Comparison of ENCODE assay signal across 26 cellular contexts in the genomic region with DNA sequence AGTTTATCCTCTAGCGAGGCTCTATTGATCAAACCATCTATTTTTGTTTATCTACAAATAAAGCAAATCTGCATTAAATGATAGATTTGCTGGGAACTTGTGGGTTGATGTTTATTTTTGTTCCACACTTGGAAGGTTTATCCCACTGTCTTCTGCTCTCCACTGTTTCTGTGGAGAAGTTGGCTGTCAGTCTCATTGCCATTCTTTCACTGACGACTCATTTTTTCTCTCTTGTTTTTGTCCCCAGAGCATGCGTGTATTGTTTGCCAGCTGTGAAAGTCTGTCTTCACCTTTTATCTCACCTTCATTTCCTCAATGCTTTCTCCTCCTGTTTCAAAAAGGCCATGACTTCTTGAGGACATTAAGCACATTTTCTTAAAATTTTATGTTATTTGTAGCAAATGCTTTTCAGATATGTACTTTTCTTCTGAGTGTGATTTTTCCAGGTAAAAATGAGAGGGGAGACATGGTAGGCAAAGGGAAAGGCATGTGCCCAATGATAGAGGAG. TPM values are rescaled to one million over a fixed set of nuclear protein-coding genes. Genes with fewer than 3 reads are reported as not detected.
"Had no signal": no experiment of that assay in that cellular context is flagged by ENCODE, and none has a peak within 500 bp of the region (broad histone marks: within the 10 kb centered on the region; RNA-seq: fewer than 3 reads in every experiment).

No MANE protein-coding gene starts in this region.

- H3K36me3 ChIP-seq: lower lobe of right lung, pancreas, prostate gland, sigmoid colon, spleen, suprapubic skin, tibial nerve, uterus had no signal

- DNase-seq: hippocampal formation; kidney glomerular epithelial cell; left cardiac atrium; left ventricle myocardium superior; lower lobe of right lung; mammary epithelial cell; mesenchymal stem cell; naive thymus-derived CD8-positive, alpha-beta T cell; nucleus accumbens; pancreas; posterior cingulate gyrus; retina; right cardiac atrium; sigmoid colon; small intestine; stimulated activated CD4-positive, alpha-beta T cell treated with anti-CD3 and anti-CD28 coated beads, Interleukin-4, amount 100 ng/mL, for 24 hours; stimulated activated naive CD4-positive, alpha-beta T cell; uterus had no signal

- H3K9me3 ChIP-seq: lower lobe of right lung, pancreas, prostate gland had no signal

- H3K4me3 ChIP-seq: lower lobe of right lung, pancreas, prostate gland, sigmoid colon, spleen, suprapubic skin, tibial nerve, uterus had no signal

- FAIRE-seq: keratinocyte, pancreas, small intestine had no signal

- H3K27me3 ChIP-seq: pancreas, sigmoid colon, spleen, suprapubic skin, tibial nerve, uterus had no signal

- ATAC-seq: left cardiac atrium; left lobe of liver; left ventricle myocardium superior; lower lobe of right lung; naive thymus-derived CD8-positive, alpha-beta T cell; pancreas; right cardiac atrium; stimulated activated effector memory CD8-positive, alpha-beta T cell treated with anti-CD3 and anti-CD28 coated beads, Interleukin-12 subunit alpha, Interleukin-12 subunit beta, amount 100 ng/mL, for 72 hours had no signal

- H3K27ac ChIP-seq: lower lobe of right lung, pancreas, prostate gland, sigmoid colon, spleen, suprapubic skin, tibial nerve, uterus had no signal

- H3K4me1 ChIP-seq: lower lobe of right lung, pancreas, prostate gland, sigmoid colon, spleen, suprapubic skin, tibial nerve, uterus had no signal

RNA-seq across cellular contexts. Expression of gene INAVA, which starts 52.4 kb away (rescaled TPM):
- total RNA-seq: naive thymus-derived CD8-positive, alpha-beta T cell; right cardiac atrium; subcutaneous adipose tissue; tibial nerve had no signal
- polyA plus RNA-seq: naive thymus-derived CD8-positive, alpha-beta T cell; right cardiac atrium had no signal
